In the genomic region with DNA sequence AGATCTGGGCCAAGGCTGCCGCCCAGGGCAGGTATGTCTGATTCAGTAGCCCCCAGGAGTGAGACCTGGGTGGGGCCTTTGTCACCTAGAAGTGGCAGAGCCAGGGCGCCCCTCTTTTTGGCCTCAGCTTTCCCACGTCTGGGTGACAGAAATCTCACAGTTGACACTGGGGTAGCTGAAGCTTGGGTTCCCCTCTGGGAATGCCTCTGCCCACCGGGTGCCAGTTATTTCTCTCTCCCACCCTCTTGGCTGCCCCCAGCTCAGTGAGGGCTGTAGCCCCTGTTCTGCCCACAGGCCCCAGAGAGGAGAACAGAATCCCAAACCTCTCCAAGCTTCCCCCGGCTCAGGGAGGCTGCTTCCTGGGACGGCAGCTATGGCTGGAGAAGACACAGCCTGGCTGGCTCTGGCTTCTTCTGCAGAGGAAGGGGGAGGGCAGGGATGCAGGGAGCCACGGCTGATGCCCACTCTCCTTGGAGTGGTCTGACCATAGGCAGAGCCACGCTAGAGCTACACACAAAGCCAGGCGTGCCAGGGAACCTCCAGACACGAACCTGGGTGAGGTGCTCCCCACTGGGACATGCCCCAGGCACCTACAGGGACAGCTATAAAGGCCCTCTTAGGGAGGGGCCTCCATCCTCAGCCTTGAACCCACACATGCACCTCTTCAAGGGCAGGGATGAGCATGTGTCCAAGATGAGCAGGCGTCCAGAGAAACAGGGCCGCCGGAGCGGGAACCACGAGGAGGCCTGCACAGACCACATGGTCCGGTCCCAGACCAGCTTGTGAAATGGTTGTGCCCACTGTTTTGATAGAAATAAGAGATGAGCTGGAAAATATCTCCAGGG, we compare ENCODE assay signal across 13 cellular contexts. TPM values are rescaled to one million over a fixed set of nuclear protein-coding genes. Genes with fewer than 3 reads are reported as not detected.
DNase-seq lines count a peak whose midpoint lies in the region; ATAC-seq, FAIRE-seq and TF ChIP-seq lines count a peak whose summit lies in the region.
"Had no signal": no experiment of that assay in that cellular context is flagged by ENCODE, and none has a peak within 500 bp of the region (broad histone marks: within the 10 kb centered on the region; RNA-seq: fewer than 3 reads in every experiment).

No MANE protein-coding gene starts in this region.

- WGBS in mammary epithelial cell (ENCODE audit: low coverage, missing lambda C conversion rate) = 90% methylated on average over 16 of the region's 16 CpGs
- 34% methylated on average over 11 of the region's 16 CpGs for WGBS in HepG2 (ENCODE audit: low lambda C conversion rate)
- 88% methylated on average over 16 of the region's 16 CpGs for WGBS in prostate gland

- intact Hi-C loops in breast epithelium (cut with DNase I; ENCODE audit: low total_unique reads) (no loop called here), mammary epithelial cell (cut with micrococcal nuclease) (no loop called here), HepG2 (cut with micrococcal nuclease; ENCODE audit: unreplicated experiment) (no loop called here), prostate gland (cut with DNase I) (no loop called here)

- H4K20me1 ChIP-seq in mammary epithelial cell (ENCODE audit: insufficient read depth, low read length) (no peaks in the 10 kb centered on the region), HepG2 (ENCODE audit: insufficient read depth, low read length) (no peaks in the 10 kb centered on the region)

- H3K27me3 ChIP-seq in breast epithelium (no peaks in the 10 kb centered on the region), mammary epithelial cell (ENCODE audit: insufficient read depth, low read length) (no peaks in the 10 kb centered on the region), HepG2 (ENCODE audit: control insufficient read depth in 1 of 2, insufficient read depth in 2 of 2, low read length in 2 of 2) (peaks cover 0 to 4% of the 10 kb centered on the region in 2 experiments; a peak in 1 of 5 replicates), prostate gland (replicated peaks; ENCODE audit: insufficient read depth) (no peaks in the 10 kb centered on the region)

- TF ChIP-seq POLR2A in breast epithelium (IDR thresholded peaks at IDR 0.05) (no peak), HepG2 (IDR thresholded peaks at IDR 0.05; ENCODE audit: insufficient read depth in 1 of 2, low read depth in 2 of 2, low read length in 2 of 2) (no peak), prostate gland (IDR thresholded peaks at IDR 0.05) (no peak)

- H3K4me2 ChIP-seq in mammary epithelial cell (ENCODE audit: insufficient read depth, low read depth, low read length) (no peak overlapping the region), HepG2 (ENCODE audit: low read depth, low read length) (no peak overlapping the region)
- H3K4me2 ChIP-seq: KMS-11 had no signal

- H2AFZ ChIP-seq in mammary epithelial cell (ENCODE audit: low read depth, low read length) = no peak overlapping the region
- no peak overlapping the region for H2AFZ ChIP-seq in HepG2 (ENCODE audit: low read length)

- DNase-seq in breast epithelium (ENCODE audit: low spot score in 2 of 2) = peak; percentile 16 to 25
- DNase-seq in mammary epithelial cell = no peak
- peak; percentile 5 for DNase-seq in activated naive CD4-positive, alpha-beta T cell treated with anti-CD3 and anti-CD28 coated beads, Interleukin-2, amount 50 U/mL, for 16 hours
- DNase-seq in HepG2 (ENCODE audit: low spot score) = no peak
- peak; percentile 37 for DNase-seq in ureter (ENCODE audit: low spot score)
- no peak for DNase-seq in NCI-H2107 (lab: John Stamatoyannopoulos, UW)
- DNase-seq in prostate gland (ENCODE audit: low spot score) = no peak
- no peak for DNase-seq in KBM-7
- DNase-seq: DMS79, NCI-H2081 treated with DMSO at 0.1 percent for 48 hours, SW 1271 had no signal

- H3K27ac ChIP-seq in breast epithelium = peak overlapping the region; percentile 78
- H3K27ac ChIP-seq in mammary epithelial cell (ENCODE audit: insufficient read depth, low read depth, low read length) = no peak overlapping the region
- H3K27ac ChIP-seq in HepG2 (ENCODE audit: extremely low read length, insufficient read depth, low read length) = no peak overlapping the region
- H3K27ac ChIP-seq in prostate gland = no peak overlapping the region
- H3K27ac ChIP-seq: KMS-11 had no signal

- TF ChIP-seq EP300 in HepG2 (IDR thresholded peaks at IDR 0.05; ENCODE audit: low read depth in 2 of 2, low read length in 2 of 2) = no peak
- no peak for TF ChIP-seq EP300 in HepG2 (CRISPR knock-in tag; IDR thresholded peaks at IDR 0.05; ENCODE audit: borderline replicate concordance)

- H3K36me3 ChIP-seq in breast epithelium = no peaks in the 10 kb centered on the region
- H3K36me3 ChIP-seq in mammary epithelial cell (ENCODE audit: insufficient read depth, low read length) = no peaks in the 10 kb centered on the region
- no peaks in the 10 kb centered on the region for H3K36me3 ChIP-seq in HepG2 (replicated peaks in 1 of 2; ENCODE audit: control insufficient read depth in 1 of 2, insufficient read depth in 2 of 2, low read length in 2 of 2)
- no peaks in the 10 kb centered on the region for H3K36me3 ChIP-seq in prostate gland

- TF ChIP-seq CTCF in breast epithelium (IDR thresholded peaks at IDR 0.05) (no peak), mammary epithelial cell (conservative IDR thresholded peaks at IDR 0.05 in 1 of 2, IDR thresholded peaks at IDR 0.05 in 1 of 2; ENCODE audit: extremely low read depth in 1 of 2, insufficient read depth in 1 of 2, low read depth in 1 of 2, low read length in 2 of 2) (no peak), HepG2 (CRISPR knock-in tag; IDR thresholded peaks at IDR 0.05) (no peak), prostate gland (IDR thresholded peaks at IDR 0.05) (no peak)

- dilution Hi-C loops in mammary epithelial cell (cut with HindIII; ENCODE audit: low sequenced_read_pairs) = loop anchor here (5.0 kb wide), 1 partner anchor 83 kb away; no protein-coding TSS in a partner anchor

- in situ Hi-C loops in mammary epithelial cell (cut with MboI; ENCODE audit: low sequenced_read_pairs in 2 of 2) (no loop called here), HepG2 (cut with HindIII; ENCODE audit: extremely low pct_ligation_motif_present, low pct_unique_long_range_greater_than_20kb) (no loop called here), KBM-7 (cut with MboI; ENCODE audit: low pct_unique_long_range_greater_than_20kb, low sequenced_read_pairs) (no loop called here)

- H3K4me3 ChIP-seq in breast epithelium (no peak overlapping the region), mammary epithelial cell (replicated peaks in 1 of 3; ENCODE audit: insufficient read depth in 1 of 3, low read depth in 2 of 3, low read length in 3 of 3) (no peak overlapping the region), HepG2 (replicated peaks in 1 of 3; ENCODE audit: insufficient read depth in 1 of 3, low read depth in 2 of 3, low read length in 3 of 3) (no peak overlapping the region), prostate gland (no peak overlapping the region)

- no peak for TF ChIP-seq RAD21 in HepG2 (CRISPR knock-in tag; IDR thresholded peaks at IDR 0.05)

- no peaks in the 10 kb centered on the region for H3K79me2 ChIP-seq in mammary epithelial cell (ENCODE audit: insufficient read depth, low read length)
- H3K79me2 ChIP-seq in HepG2 (ENCODE audit: insufficient read depth, low read length) = no peaks in the 10 kb centered on the region

- no peak for FAIRE-seq in HepG2 (lab: Jason Lieb, UNC)

- CTCF ChIA-PET in mammary epithelial cell (lab: Charles Lee; ENCODE audit: low non-redundant PET) = no interaction called here
- CTCF ChIA-PET in HepG2 (lab: Yijun Ruan, JAX; ENCODE audit: low intra/inter-chr PET ratio, low total read pairs) = no interaction called here

- BruUV-seq in mammary epithelial cell (replicated peaks; lab: Mats Ljungman, UMichigan) (no TSS peak), HepG2 (replicated peaks; lab: Mats Ljungman, UMichigan) (no TSS peak)

- H3K9me3 ChIP-seq in breast epithelium (no peaks in the 10 kb centered on the region), mammary epithelial cell (replicated peaks; ENCODE audit: insufficient read depth, low read length) (no peaks in the 10 kb centered on the region), HepG2 (ENCODE audit: low read length) (no peaks in the 10 kb centered on the region), prostate gland (no peaks in the 10 kb centered on the region)

- H3K4me1 ChIP-seq in breast epithelium (peaks cover 8 to 23% of the 10 kb centered on the region in 2 donors), mammary epithelial cell (ENCODE audit: insufficient read depth, low read length) (peaks cover 25% of the 10 kb centered on the region), HepG2 (ENCODE audit: insufficient read depth, low read length) (peaks cover 21% of the 10 kb centered on the region), prostate gland (replicated peaks) (no peaks in the 10 kb centered on the region)

- no peak for ATAC-seq in HepG2
- ATAC-seq: naive thymus-derived CD8-positive, alpha-beta T cell had no signal

- no peak overlapping the region for H3K9ac ChIP-seq in mammary epithelial cell (ENCODE audit: insufficient read depth, low read length)
- H3K9ac ChIP-seq in HepG2 (ENCODE audit: insufficient read depth, low read depth, low read length) = no peak overlapping the region
- H3K9ac ChIP-seq: KMS-11 had no signal

- POLR2A ChIA-PET in HepG2 (lab: Yijun Ruan, JAX) = no interaction called here

RNA-seq across cellular contexts. Expression of a gene that starts 51.7 kb away (rescaled TPM):
- 1 to 10 TPM in 2 of 3 donors, under 1 TPM in 1; 0.64 to 4.1 (median 2.0) TPM for total RNA-seq in breast epithelium
- 1 to 10 TPM; 3.7 to 6.8 TPM for total RNA-seq in mammary epithelial cell
- polyA plus RNA-seq in mammary epithelial cell = 1.7 TPM
- polyA minus RNA-seq in mammary epithelial cell = not detected
- not detected in 2 replicates for total RNA-seq in HepG2 (2016; rRNA removed; fragmentation: Illumina TruSeq; extraction: Trizol)
- total RNA-seq in HepG2 (2016; cell fraction: cytosol; rRNA removed; fragmentation: Illumina TruSeq; extraction: Trizol; ENCODE audit: low read depth) = not detected in 2 replicates
- total RNA-seq in HepG2 (2016; cell fraction: insoluble cytoplasmic fraction; rRNA removed; fragmentation: Illumina TruSeq; extraction: Trizol) = not detected in 2 replicates
- total RNA-seq in HepG2 (2016; cell fraction: membrane; rRNA removed; fragmentation: Illumina TruSeq; extraction: Trizol) = not detected in 2 replicates
- not detected in 2 replicates for total RNA-seq in HepG2 (2016; cell fraction: nucleus; rRNA removed; fragmentation: Illumina TruSeq; extraction: Trizol)
- not detected in 2 replicates for polyA plus RNA-seq in HepG2 (2011; rRNA removed)
- polyA plus RNA-seq in HepG2 (2011; cell fraction: cytosol; rRNA removed) = not detected in 2 replicates
- not detected in 2 replicates for polyA plus RNA-seq in HepG2 (2011; cell fraction: nucleus; rRNA removed)
- polyA plus RNA-seq in HepG2 (2012) = not detected in 2 replicates
- polyA plus RNA-seq in HepG2 (2016; cell fraction: cytosol; fragmentation: Illumina TruSeq; extraction: Trizol; ENCODE audit: low read depth) = not detected in 2 replicates
- polyA plus RNA-seq in HepG2 (2016; cell fraction: insoluble cytoplasmic fraction; fragmentation: Illumina TruSeq; extraction: Trizol; ENCODE audit: low read depth) = not detected in 2 replicates
- polyA plus RNA-seq in HepG2 (2016; cell fraction: membrane; fragmentation: Illumina TruSeq; extraction: Trizol; ENCODE audit: low read depth) = not detected in 2 replicates
- polyA plus RNA-seq in HepG2 (2016; cell fraction: nucleus; fragmentation: Illumina TruSeq; extraction: Trizol; ENCODE audit: insufficient read depth, low read depth) = not detected in 2 replicates
- 39.7 TPM in 1 of 2 replicates, not detected in the other for polyA minus RNA-seq in HepG2 (2011; rRNA and poly(A)+ RNA removed; ENCODE audit: low replicate concordance)
- polyA minus RNA-seq in HepG2 (2011; cell fraction: cytosol; rRNA and poly(A)+ RNA removed) = 0.20 TPM in 1 of 2 replicates, not detected in the other
- polyA minus RNA-seq in HepG2 (2011; cell fraction: nucleus; rRNA and poly(A)+ RNA removed) = 0.26 TPM in 1 of 2 replicates, not detected in the other
- total RNA-seq in ureter = 4.2 TPM
- total RNA-seq in prostate gland = 1 to 10 TPM; 2.5 to 5.1 TPM

Comparison
In these comparisons a context has a peak if more than half of its experiments do, and no peak if none do; other contexts are left out.
1. DNase-seq: peak in breast epithelium (2 of 2), activated naive CD4-positive, alpha-beta T cell treated with anti-CD3 and anti-CD28 coated beads, Interleukin-2, amount 50 U/mL, for 16 hours (single experiment) and ureter (single experiment); none in mammary epithelial cell (single experiment), HepG2 (single experiment), NCI-H2107 (single experiment), prostate gland (single experiment) and KBM-7 (single experiment).
2. H3K27ac ChIP-seq: peak in breast epithelium (2 of 2); none in mammary epithelial cell (single experiment), HepG2 (single experiment) and prostate gland (0 of 2).